In the genomic region with DNA sequence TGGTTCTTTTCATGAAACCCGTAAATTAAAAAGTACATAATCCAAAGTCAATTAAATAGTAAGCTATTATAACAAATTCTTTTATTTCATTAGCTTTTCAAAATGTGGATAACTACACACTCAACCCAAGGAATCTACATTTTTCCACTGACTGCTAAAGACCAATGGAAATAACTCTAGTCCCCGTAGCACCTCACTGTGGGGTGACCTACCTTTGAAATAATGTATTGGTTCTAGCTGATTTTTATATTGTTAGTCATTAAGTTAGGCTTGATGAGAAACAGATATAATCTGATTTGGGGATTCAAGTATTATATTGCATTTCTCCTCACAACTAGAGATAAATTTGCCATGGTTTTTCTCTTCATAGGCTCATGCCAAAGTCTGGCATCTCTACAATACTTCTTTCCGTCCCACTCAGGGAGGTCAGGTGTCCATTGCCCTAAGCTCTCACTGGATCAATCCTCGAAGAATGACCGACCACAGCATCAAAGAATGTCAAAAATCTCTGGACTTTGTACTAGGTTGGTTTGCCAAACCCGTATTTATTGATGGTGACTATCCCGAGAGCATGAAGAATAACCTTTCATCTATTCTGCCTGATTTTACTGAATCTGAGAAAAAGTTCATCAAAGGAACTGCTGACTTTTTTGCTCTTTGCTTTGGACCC, we compare ENCODE assay signal across 21 cellular contexts. TPM values are rescaled to one million over a fixed set of nuclear protein-coding genes. Genes with fewer than 3 reads are reported as not detected.
DNase-seq lines count a peak whose midpoint lies in the region; ATAC-seq and TF ChIP-seq lines count a peak whose summit lies in the region.
"Had no signal": no experiment of that assay in that cellular context is flagged by ENCODE, and none has a peak within 500 bp of the region (broad histone marks: within the 10 kb centered on the region; RNA-seq: fewer than 3 reads in every experiment).

No MANE protein-coding gene starts in this region.

- H3K4me3 Mint-ChIP-seq in naive thymus-derived CD8-positive, alpha-beta T cell = no peak overlapping the region
- no peak overlapping the region for H3K4me3 Mint-ChIP-seq in activated T-helper 2 cell treated with anti-CD3 and anti-CD28 coated beads, Interferon-gamma antibody, Interleukin-2, Interleukin-4, amounts not matched to agents 10 μg/mL and 5 μg/mL and 100 μg/mL, durations not matched to agents 14 hours and 24 hours and 36 hours (ENCODE audit: low read depth)
- H3K4me3 Mint-ChIP-seq: activated CD4-positive, alpha-beta T cell treated with anti-CD3 and anti-CD28 coated beads for 36 hours; activated CD8-positive, alpha-beta memory T cell treated with anti-CD3 and anti-CD28 coated beads, Interleukin-2, amount 10 ng/mL, durations not matched to agents 7 days and 5 days; activated naive CD8-positive, alpha-beta T cell treated with anti-CD3 and anti-CD28 coated beads for 36 hours; HFFc6; naive thymus-derived CD4-positive, alpha-beta T cell had no signal

- DNase-seq in AG08395 (ENCODE audit: low spot score) (peak; percentile 4), MG63 (peak; percentile 33), fibroblast of peridontal ligament (ENCODE audit: extremely low read depth) (peak; percentile 24), osteoblast (ENCODE audit: insufficient read length, low spot score, missing footprints) (no peak), Right ventricle myocardium inferior (ENCODE audit: missing footprints) (no peak)
- DNase-seq in naive thymus-derived CD8-positive, alpha-beta T cell = no peak
- no peak for DNase-seq in activated T-helper 2 cell treated with anti-CD3 and anti-CD28 coated beads, Interferon-gamma antibody, Interleukin-2, Interleukin-4, amounts not matched to agents 10 μg/mL and 5 μg/mL and 100 μg/mL, durations not matched to agents 14 hours and 24 hours and 36 hours (ENCODE audit: low spot score)
- DNase-seq: activated CD4-positive, alpha-beta T cell treated with anti-CD3 and anti-CD28 coated beads for 36 hours; activated CD8-positive, alpha-beta memory T cell treated with anti-CD3 and anti-CD28 coated beads, Interleukin-2, amount 10 ng/mL, durations not matched to agents 7 days and 5 days; activated naive CD8-positive, alpha-beta T cell treated with anti-CD3 and anti-CD28 coated beads for 36 hours; foreskin keratinocyte; HFFc6; naive thymus-derived CD4-positive, alpha-beta T cell; NCI-H187; posterior cingulate gyrus; stimulated activated CD4-positive, alpha-beta T cell treated with anti-CD3 and anti-CD28 coated beads, Interleukin-12 subunit alpha, Interleukin-12 subunit beta, amount 100 ng/mL, for 4 hours had no signal

- ATAC-seq in HG03565 (IDR thresholded peaks at IDR 0.05; ENCODE audit: unreplicated experiment) (no peak), Right ventricle myocardium inferior (no peak)
- ATAC-seq in naive thymus-derived CD8-positive, alpha-beta T cell = no peak
- ATAC-seq: activated CD4-positive, alpha-beta T cell treated with anti-CD3 and anti-CD28 coated beads for 36 hours; activated CD8-positive, alpha-beta memory T cell treated with anti-CD3 and anti-CD28 coated beads, Interleukin-2, amount 10 ng/mL, durations not matched to agents 7 days and 5 days; foreskin keratinocyte; naive thymus-derived CD4-positive, alpha-beta T cell had no signal

- H3K9me3 Mint-ChIP-seq in naive thymus-derived CD8-positive, alpha-beta T cell = no peaks in the 10 kb centered on the region
- H3K9me3 Mint-ChIP-seq in activated T-helper 2 cell treated with anti-CD3 and anti-CD28 coated beads, Interferon-gamma antibody, Interleukin-2, Interleukin-4, amounts not matched to agents 10 μg/mL and 5 μg/mL and 100 μg/mL, durations not matched to agents 14 hours and 24 hours and 36 hours = no peaks in the 10 kb centered on the region
- H3K9me3 Mint-ChIP-seq: activated naive CD8-positive, alpha-beta T cell treated with anti-CD3 and anti-CD28 coated beads for 36 hours; HFFc6; naive thymus-derived CD4-positive, alpha-beta T cell had no signal

- peaks cover 22% of the 10 kb centered on the region for H3K4me1 ChIP-seq in osteoblast (ENCODE audit: insufficient read depth, low read length)
- H3K4me1 ChIP-seq: breast epithelium, foreskin keratinocyte had no signal

- H3K36me3 ChIP-seq in MG63 (no peaks in the 10 kb centered on the region), osteoblast (ENCODE audit: insufficient read depth, low read length) (no peaks in the 10 kb centered on the region)
- H3K36me3 ChIP-seq: breast epithelium had no signal

- intact Hi-C loops in activated T-helper 2 cell treated with anti-CD3 and anti-CD28 coated beads, Interferon-gamma antibody, Interleukin-2, Interleukin-4, amounts not matched to agents 10 μg/mL and 5 μg/mL and 100 μg/mL, durations not matched to agents 14 hours and 24 hours and 36 hours (cut with micrococcal nuclease) = no loop called here
- intact Hi-C loops in Right ventricle myocardium inferior (cut with DNase I) = no loop called here

- no peaks in the 10 kb centered on the region; the same call in 1 of the 2 replicates for H3K9me3 ChIP-seq in MG63
- H3K9me3 ChIP-seq in osteoblast (ENCODE audit: low read depth, low read length) = no peaks in the 10 kb centered on the region
- H3K9me3 ChIP-seq: breast epithelium had no signal

- peaks cover 0 to 1% (median 0%) of the 10 kb centered on the region in 4 donors for H3K4me1 Mint-ChIP-seq in naive thymus-derived CD8-positive, alpha-beta T cell
- no peaks in the 10 kb centered on the region for H3K4me1 Mint-ChIP-seq in activated T-helper 2 cell treated with anti-CD3 and anti-CD28 coated beads, Interferon-gamma antibody, Interleukin-2, Interleukin-4, amounts not matched to agents 10 μg/mL and 5 μg/mL and 100 μg/mL, durations not matched to agents 14 hours and 24 hours and 36 hours (ENCODE audit: low read depth)
- H3K4me1 Mint-ChIP-seq: activated CD4-positive, alpha-beta T cell treated with anti-CD3 and anti-CD28 coated beads for 36 hours; activated CD8-positive, alpha-beta memory T cell treated with anti-CD3 and anti-CD28 coated beads, Interleukin-2, amount 10 ng/mL, durations not matched to agents 7 days and 5 days; activated naive CD8-positive, alpha-beta T cell treated with anti-CD3 and anti-CD28 coated beads for 36 hours had no signal

- no peak overlapping the region for H2AFZ ChIP-seq in osteoblast (ENCODE audit: low read length)

- no peak overlapping the region for H3K27ac Mint-ChIP-seq in naive thymus-derived CD8-positive, alpha-beta T cell
- no peak overlapping the region for H3K27ac Mint-ChIP-seq in activated T-helper 2 cell treated with anti-CD3 and anti-CD28 coated beads, Interferon-gamma antibody, Interleukin-2, Interleukin-4, amounts not matched to agents 10 μg/mL and 5 μg/mL and 100 μg/mL, durations not matched to agents 14 hours and 24 hours and 36 hours
- H3K27ac Mint-ChIP-seq: activated CD4-positive, alpha-beta T cell treated with anti-CD3 and anti-CD28 coated beads for 36 hours; activated CD8-positive, alpha-beta memory T cell treated with anti-CD3 and anti-CD28 coated beads, Interleukin-2, amount 10 ng/mL, durations not matched to agents 7 days and 5 days; activated naive CD8-positive, alpha-beta T cell treated with anti-CD3 and anti-CD28 coated beads for 36 hours; HFFc6; naive thymus-derived CD4-positive, alpha-beta T cell had no signal

- no peak for TF ChIP-seq CTCF in osteoblast (IDR thresholded peaks at IDR 0.05; ENCODE audit: extremely low read depth, low read depth, low read length)

- H3K27ac ChIP-seq in osteoblast (ENCODE audit: low read depth, low read length) = peak overlapping the region; percentile 30
- H3K27ac ChIP-seq: C4-2B, foreskin keratinocyte had no signal

- POLR2A ChIA-PET in naive thymus-derived CD8-positive, alpha-beta T cell (lab: Charles Lee) = no interaction called here

- no peak overlapping the region for H3K4me2 ChIP-seq in osteoblast (ENCODE audit: insufficient read depth, low read length)

- H3K27me3 ChIP-seq in MG63 = no peaks in the 10 kb centered on the region
- peaks cover 4% of the 10 kb centered on the region for H3K27me3 ChIP-seq in osteoblast (ENCODE audit: insufficient read depth, low read length)
- H3K27me3 ChIP-seq: breast epithelium had no signal

- H4K20me1 ChIP-seq in osteoblast (ENCODE audit: insufficient read depth, low read length) = no peaks in the 10 kb centered on the region

- H3K79me2 ChIP-seq in osteoblast (ENCODE audit: insufficient read depth, low read length) = no peaks in the 10 kb centered on the region

- peaks cover 0 to 4% (median 2%) of the 10 kb centered on the region in 3 donors for H3K36me3 Mint-ChIP-seq in naive thymus-derived CD8-positive, alpha-beta T cell
- H3K36me3 Mint-ChIP-seq in activated T-helper 2 cell treated with anti-CD3 and anti-CD28 coated beads, Interferon-gamma antibody, Interleukin-2, Interleukin-4, amounts not matched to agents 10 μg/mL and 5 μg/mL and 100 μg/mL, durations not matched to agents 14 hours and 24 hours and 36 hours (ENCODE audit: low read depth) = no peaks in the 10 kb centered on the region
- H3K36me3 Mint-ChIP-seq: activated CD8-positive, alpha-beta memory T cell treated with anti-CD3 and anti-CD28 coated beads, Interleukin-2, amount 10 ng/mL, durations not matched to agents 7 days and 5 days; activated naive CD8-positive, alpha-beta T cell treated with anti-CD3 and anti-CD28 coated beads for 36 hours had no signal

- H3K4me3 ChIP-seq in MG63 (no peak overlapping the region), osteoblast (ENCODE audit: insufficient read depth, low read length) (no peak overlapping the region)
- H3K4me3 ChIP-seq: coronary artery had no signal

- peaks cover 9 to 25% (median 10%) of the 10 kb centered on the region in 5 donors for H3K27me3 Mint-ChIP-seq in naive thymus-derived CD8-positive, alpha-beta T cell
- peaks cover 4% of the 10 kb centered on the region for H3K27me3 Mint-ChIP-seq in activated T-helper 2 cell treated with anti-CD3 and anti-CD28 coated beads, Interferon-gamma antibody, Interleukin-2, Interleukin-4, amounts not matched to agents 10 μg/mL and 5 μg/mL and 100 μg/mL, durations not matched to agents 14 hours and 24 hours and 36 hours (ENCODE audit: low read depth)

RNA-seq across cellular contexts. Expression of a gene that starts 37.3 kb away (rescaled TPM):
- 0.59 and 2.1 TPM in 2 replicates for total RNA-seq in MG63 (2014; rRNA removed; shearing (Covaris generic); ENCODE audit: low replicate concordance)
- total RNA-seq in osteoblast (under 0.01 TPM in 1 of 2 replicates, not detected in the other), Right ventricle myocardium inferior (1.5 TPM)
- under 1 TPM; 0.25 to 0.29 TPM for total RNA-seq in naive thymus-derived CD8-positive, alpha-beta T cell
- not detected for polyA plus RNA-seq in naive thymus-derived CD8-positive, alpha-beta T cell
- 0.14 TPM in 2 replicates for total RNA-seq in activated T-helper 2 cell treated with anti-CD3 and anti-CD28 coated beads, Interferon-gamma antibody, Interleukin-2, Interleukin-4, amounts not matched to agents 10 μg/mL and 5 μg/mL and 100 μg/mL, durations not matched to agents 14 hours and 24 hours and 36 hours
- total RNA-seq: foreskin keratinocyte had no signal
- polyA plus RNA-seq: foreskin keratinocyte; keratinocyte; naive thymus-derived CD4-positive, alpha-beta T cell had no signal

Comparison
In these comparisons a context has a peak if more than half of its experiments do, and no peak if none do; other contexts are left out.
1. DNase-seq: peak in AG08395 (single experiment), MG63 (single experiment) and fibroblast of peridontal ligament (single experiment); none in osteoblast (single experiment), naive thymus-derived CD8-positive, alpha-beta T cell (0 of 10), activated T-helper 2 cell treated with anti-CD3 and anti-CD28 coated beads, Interferon-gamma antibody, Interleukin-2, Interleukin-4, amounts not matched to agents 10 μg/mL and 5 μg/mL and 100 μg/mL, durations not matched to agents 14 hours and 24 hours and 36 hours (single experiment) and Right ventricle myocardium inferior (single experiment).